In genomic region chr4:171954650-171955049, GRCh38 we compare ENCODE assay signal across 16 cellular contexts.
DNase-seq lines count a peak whose midpoint lies in the region; ATAC-seq lines count a peak whose summit lies in the region.
"Had no signal": no experiment of that assay in that cellular context is flagged by ENCODE, and none has a peak within 500 bp of the region (broad histone marks: within the 10 kb centered on the region; RNA-seq: fewer than 3 reads in every experiment).

No MANE protein-coding gene starts in this region.

- DNase-seq in Caki2 (ENCODE audit: low read depth) (peak; percentile 42), MV-4-11 (lab: John Stamatoyannopoulos, UW) (peak; percentile 45), NCI-H187 treated with DMSO at 0.1 percent for 48 hours (lab: John Stamatoyannopoulos, UW) (no peak), C1 segment of cervical spinal cord (lab: John Stamatoyannopoulos, UW) (no peak), NCI-H69 (lab: John Stamatoyannopoulos, UW) (no peak)
- DNase-seq in stimulated activated naive CD4-positive, alpha-beta T cell treated with Interleukin-2 at 50 U/mL for 16 hours (lab: John Stamatoyannopoulos, UW), result no peak
- DNase-seq: activated CD4-positive, alpha-beta T cell treated with anti-CD3 and anti-CD28 coated beads for 4 hours; DMS79; effector memory CD8-positive, alpha-beta T cell; naive thymus-derived CD8-positive, alpha-beta T cell; NCI-H2081; sigmoid colon; stimulated activated naive CD8-positive, alpha-beta T cell treated with anti-CD3 and anti-CD28 coated beads, Interleukin-15, amount 100 ng/mL, for 72 hours; SW 1271 had no signal

- in situ Hi-C loops in Caki2 (cut with HindIII; ENCODE audit: low pct_unique_long_range_greater_than_20kb, low sequenced_read_pairs), result no loop called here

- ATAC-seq in GM21786 (IDR thresholded peaks at IDR 0.05; ENCODE audit: unreplicated experiment), result peak; percentile 76
- ATAC-seq in esophagus mucosa, result peak; percentile 35
- ATAC-seq: effector memory CD8-positive, alpha-beta T cell; naive thymus-derived CD8-positive, alpha-beta T cell; stimulated activated naive CD8-positive, alpha-beta T cell treated with anti-CD3 and anti-CD28 coated beads, Interleukin-15, amount 100 ng/mL, for 72 hours had no signal

Comparison
In these comparisons a context has a peak if more than half of its experiments do, and no peak if none do; other contexts are left out.
1. DNase-seq: peak in Caki2 (single experiment) and MV-4-11 (single experiment); none in NCI-H187 treated with DMSO at 0.1 percent for 48 hours (single experiment), C1 segment of cervical spinal cord (0 of 14), NCI-H69 (single experiment) and stimulated activated naive CD4-positive, alpha-beta T cell treated with Interleukin-2 at 50 U/mL for 16 hours (single experiment).